In the genomic region with DNA sequence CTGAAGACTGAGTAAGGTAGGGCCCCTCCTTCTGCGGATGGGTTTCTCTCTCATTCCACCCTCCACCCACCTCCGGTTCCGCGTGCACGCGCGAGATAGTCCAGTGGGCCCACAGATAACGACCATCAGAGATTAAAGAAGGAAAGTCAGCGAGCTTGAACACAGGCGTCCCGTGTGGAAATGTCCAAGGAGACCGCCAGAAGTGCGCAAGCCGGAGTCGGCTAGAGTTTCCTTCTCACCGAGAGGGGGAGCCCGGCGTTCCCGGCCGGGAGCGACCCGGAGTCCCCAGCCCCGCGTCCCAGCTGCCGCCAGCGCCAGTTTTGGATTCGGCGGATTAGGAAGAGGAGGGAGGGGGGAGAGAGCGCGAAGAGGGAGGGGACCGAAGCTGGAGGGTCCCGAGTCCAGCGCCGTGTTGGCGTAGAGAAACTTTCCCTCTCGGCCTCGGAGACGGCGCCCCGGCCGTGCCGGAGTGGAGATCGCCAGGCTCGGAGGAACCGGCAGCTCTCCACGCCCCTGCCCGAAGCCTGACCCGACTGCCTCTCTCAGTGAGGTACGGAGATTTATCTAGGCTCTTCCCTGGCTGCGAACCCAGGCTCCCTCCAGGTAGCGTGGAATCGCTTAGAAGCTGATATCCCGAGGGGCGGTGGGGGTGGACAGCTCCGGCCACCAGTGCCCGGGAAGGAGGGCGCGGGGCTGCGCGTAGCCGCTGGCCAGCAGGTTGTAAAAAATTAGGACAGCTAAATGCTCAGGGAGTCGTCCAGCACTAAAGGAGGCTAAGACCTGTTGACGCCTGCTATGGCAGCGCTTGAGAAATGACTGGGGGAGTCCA, we compare ENCODE assay signal across 8 cellular contexts. TPM values are rescaled to one million over a fixed set of nuclear protein-coding genes. Genes with fewer than 3 reads are reported as not detected.
DNase-seq lines count a peak whose midpoint lies in the region; ATAC-seq and TF ChIP-seq lines count a peak whose summit lies in the region.

A gene with protein sequence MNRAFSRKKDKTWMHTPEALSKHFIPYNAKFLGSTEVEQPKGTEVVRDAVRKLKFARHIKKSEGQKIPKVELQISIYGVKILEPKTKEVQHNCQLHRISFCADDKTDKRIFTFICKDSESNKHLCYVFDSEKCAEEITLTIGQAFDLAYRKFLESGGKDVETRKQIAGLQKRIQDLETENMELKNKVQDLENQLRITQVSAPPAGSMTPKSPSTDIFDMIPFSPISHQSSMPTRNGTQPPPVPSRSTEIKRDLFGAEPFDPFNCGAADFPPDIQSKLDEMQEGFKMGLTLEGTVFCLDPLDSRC (plus strand): TSS at position 258 of the 829 bp plus-strand sequence. CDS start 185,829 bp downstream, outside the sequence.

- peak; percentile 68 for ATAC-seq in GM23338
- ATAC-seq in HG02798 (IDR thresholded peaks at IDR 0.05; ENCODE audit: poor library complexity, unreplicated experiment): no peak
- ATAC-seq in GM19023 (IDR thresholded peaks at IDR 0.05; ENCODE audit: unreplicated experiment): no peak

- no peaks in the 10 kb centered on the region for H3K27me3 ChIP-seq in GM23338 (ENCODE audit: insufficient read depth)

- no peaks in the 10 kb centered on the region for H3K9me2 ChIP-seq in GM23338 (ENCODE audit: insufficient read depth)

- no peaks in the 10 kb centered on the region for H4K20me1 ChIP-seq in GM23338 (replicated peaks; ENCODE audit: insufficient read depth)

- peaks cover 70% of the 10 kb centered on the region for H3K79me2 ChIP-seq in GM23338 (replicated peaks; ENCODE audit: insufficient read depth)

- TF ChIP-seq CTCF in GM23338 (conservative IDR thresholded peaks at IDR 0.05; ENCODE audit: low read depth in 2 of 2) (peak; percentile 60 to 61), brain (conservative IDR thresholded peaks at IDR 0.05) (peak; percentile 78 to 79)

- H3K4me1 ChIP-seq in GM23338 (ENCODE audit: insufficient read depth): peaks cover 34% of the 10 kb centered on the region

- H3K4me3 ChIP-seq in GM23338: peak within 1 kb of the TSS; percentile 82

- peak within 1 kb of the TSS; percentile 97 for H3K27ac ChIP-seq in GM23338 (ENCODE audit: low read depth)

- H3F3A ChIP-seq in GM23338 (replicated peaks; ENCODE audit: low read depth): no peaks in the 10 kb centered on the region

- H3K4me1 Mint-ChIP-seq in GM23338 (peaks cover 30% of the 10 kb centered on the region), brain (peaks cover 46% of the 10 kb centered on the region)

- H3K36me3 ChIP-seq in GM23338 (ENCODE audit: insufficient read depth): no peaks in the 10 kb centered on the region

- no peak within 1 kb of the TSS for H2AFZ ChIP-seq in GM23338

- peak within 1 kb of the TSS; percentile 87 for H3K4me2 ChIP-seq in GM23338

- H3K36me3 Mint-ChIP-seq in GM23338 (ENCODE audit: low read depth) (peaks cover 28% of the 10 kb centered on the region), brain (no peaks in the 10 kb centered on the region)

- peak within 1 kb of the TSS; percentile 100 for H3K27ac Mint-ChIP-seq in GM23338
- peak within 1 kb of the TSS; percentile 79 to 97 (median 95) for H3K27ac Mint-ChIP-seq in brain

- H3K9me3 Mint-ChIP-seq in GM23338 (peaks cover 2% of the 10 kb centered on the region; the same call in 2 of the 3 replicates), brain (peaks cover 0 to 9% (median 5%) of the 10 kb centered on the region in 5 experiments)

- H3K27me3 Mint-ChIP-seq in GM23338 (ENCODE audit: insufficient read depth, low read depth, poor library complexity) (peaks cover 16% of the 10 kb centered on the region), brain (peaks cover 18% of the 10 kb centered on the region)

- H3K4me3 Mint-ChIP-seq in GM23338 (peak within 1 kb of the TSS; percentile 95), brain (peak within 1 kb of the TSS; percentile 87 to 96 (median 94))

- DNase-seq in AG08396 (ENCODE audit: low spot score) (peak; percentile 79), GM23338 (ENCODE audit: low spot score) (peak; percentile 91), NCI-H82 (lab: John Stamatoyannopoulos, UW) (peak; percentile 84), hypothalamus (lab: John Stamatoyannopoulos, UW) (peak in 45 of 51 donors; percentile 7 to 73 (median 46)), renal cortical epithelial cell (ENCODE audit: low read depth) (peak; percentile 50)

TF ChIP-seq in GM23338, 12 proteins besides CTCF, POLR2A, EP300 and RAD21:
- TF ChIP-seq POLR2AphosphoS5 (IDR thresholded peaks at IDR 0.05; ENCODE audit: low read depth) (peak; percentile 64; the same call in 1 of the 2 replicates), NANOG (IDR thresholded peaks at IDR 0.05; ENCODE audit: borderline replicate concordance) (no peak), STAT1 (IDR thresholded peaks at IDR 0.05; ENCODE audit: unreplicated experiment) (no peak), CREB1 (CRISPR knock-in tag; IDR thresholded peaks at IDR 0.05; ENCODE audit: low read depth) (peak; percentile 35; the same call in 1 of the 2 replicates)
TF ChIP-seq in GM23338: peak in this region for 2.

RNA-seq across cellular contexts. Expression of the gene that starts here (rescaled TPM):
- 181 and 200 TPM in 2 replicates for total RNA-seq in GM23338 (2014; rRNA removed; shearing (Covaris generic))
- 75.3 and 94.6 TPM in 2 replicates for polyA plus RNA-seq in GM23338 (2016; fragmentation: Nextera tagmentation; extraction: Ambion mirVana)
- polyA plus RNA-seq in brain (ENCODE audit: insufficient read depth, low read depth, low replicate concordance): 0.73 TPM
- 130 and 159 TPM in 2 replicates for total RNA-seq in renal cortical epithelial cell

Comparison
In these comparisons a context has a peak if more than half of its experiments do, and no peak if none do; other contexts are left out.
1. RNA of the gene that starts here (polyA plus RNA-seq): 75.3 to 94.6 TPM in GM23338; 0.73 TPM in brain (single experiment); every median in the first group is over 10 times any median in the second.
2. Peak in every context shown above with its lines, with median percentiles within 50 percentile points of each other: DNase-seq.